Comparison of ENCODE assay signal across 11 cellular contexts in the genomic region with DNA sequence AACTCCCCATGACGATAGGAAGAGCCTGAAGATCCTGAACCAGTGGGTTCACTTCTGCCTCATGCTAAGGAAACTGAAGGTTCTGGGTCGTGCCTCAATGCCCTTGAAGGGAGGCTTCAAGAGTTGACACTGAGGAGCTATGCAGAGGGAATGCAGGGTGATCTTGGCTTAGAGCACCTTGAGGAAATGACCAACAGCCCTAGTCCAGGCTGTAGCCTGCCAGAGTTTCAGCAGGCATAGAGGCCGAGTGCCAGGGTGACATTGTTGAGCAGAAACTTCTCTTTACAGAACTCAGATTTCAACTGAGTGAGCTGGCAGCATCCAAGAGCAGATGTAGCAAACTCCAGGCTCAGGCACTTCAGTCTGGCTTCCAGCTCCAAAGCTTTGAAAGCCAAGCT. TPM values are rescaled to one million over a fixed set of nuclear protein-coding genes. Genes with fewer than 3 reads are reported as not detected.
DNase-seq lines count a peak whose midpoint lies in the region; ATAC-seq, FAIRE-seq and TF ChIP-seq lines count a peak whose summit lies in the region.
"Had no signal": no experiment of that assay in that cellular context is flagged by ENCODE, and none has a peak within 500 bp of the region (broad histone marks: within the 10 kb centered on the region; RNA-seq: fewer than 3 reads in every experiment).

No MANE protein-coding gene starts in this region.

- ATAC-seq in body of pancreas (peak; percentile 66), PC-3 (no peak)
- ATAC-seq in effector memory CD8-positive, alpha-beta T cell (replicated peaks) = no peak

- H3K27ac ChIP-seq in GM23248 = peak overlapping the region; percentile 49
- peak overlapping the region; percentile 66 to 95 (median 80) for H3K27ac ChIP-seq in body of pancreas
- peak overlapping the region; percentile 58 to 67 for H3K27ac ChIP-seq in kidney (ENCODE audit: low read depth in 2 of 2, low read length in 2 of 2)
- no peak overlapping the region for H3K27ac ChIP-seq in PC-3 (ENCODE audit: low read length)

- H3K36me3 Mint-ChIP-seq in effector memory CD8-positive, alpha-beta T cell (ENCODE audit: insufficient read depth) = peaks cover 4% of the 10 kb centered on the region

- peak overlapping the region; percentile 5; the same call in 1 of the 2 replicates for H3K9ac ChIP-seq in GM23248
- H3K9ac ChIP-seq in kidney (ENCODE audit: low read length in 2 of 2) = peak overlapping the region in 1 of 2 donors; percentile 29
- H3K9ac ChIP-seq in PC-3 (ENCODE audit: low read length) = no peak overlapping the region

- in situ Hi-C loops in GM23248 (cut with MboI) = no loop called here

- H3F3A ChIP-seq in GM23248 (ENCODE audit: insufficient read depth) = peaks cover 5% of the 10 kb centered on the region; the same call in 1 of the 2 replicates
- H3F3A ChIP-seq in PC-3 (ENCODE audit: low read length, unreplicated experiment) = no peaks in the 10 kb centered on the region

- H3K9me3 ChIP-seq in GM23248 (ENCODE audit: low read depth) (no peaks in the 10 kb centered on the region), body of pancreas (no peaks in the 10 kb centered on the region), kidney (ENCODE audit: control insufficient read depth in 1 of 2, low read length in 2 of 2) (no peaks in the 10 kb centered on the region), PC-3 (ENCODE audit: low read length) (no peaks in the 10 kb centered on the region)
- H3K9me3 ChIP-seq: tibial artery had no signal

- H3K4me1 ChIP-seq in GM23248 (ENCODE audit: insufficient read depth) = 0 out of 2 replicates have a peak, but pooled peaks cover 11% of the 10 kb centered on the region
- peaks cover 20% of the 10 kb centered on the region for H3K4me1 ChIP-seq in body of pancreas
- peaks cover 0 to 4% of the 10 kb centered on the region in 2 donors for H3K4me1 ChIP-seq in kidney (ENCODE audit: control insufficient read depth in 1 of 2, insufficient read depth in 1 of 2, low read depth in 1 of 2, low read length in 2 of 2)
- no peaks in the 10 kb centered on the region for H3K4me1 ChIP-seq in PC-3 (ENCODE audit: insufficient read depth, low read length)

- no peaks in the 10 kb centered on the region for H3K36me3 ChIP-seq in GM23248 (ENCODE audit: low read depth)
- no peaks in the 10 kb centered on the region for H3K36me3 ChIP-seq in body of pancreas (replicated peaks in 1 of 2; ENCODE audit: insufficient read depth in 1 of 2, low read depth in 2 of 2)
- H3K36me3 ChIP-seq in kidney (ENCODE audit: control insufficient read depth in 1 of 2, insufficient read depth in 2 of 2, low read length in 2 of 2) = no peaks in the 10 kb centered on the region
- no peaks in the 10 kb centered on the region for H3K36me3 ChIP-seq in PC-3 (ENCODE audit: low read depth, low read length)
- H3K36me3 ChIP-seq: tibial artery had no signal

- CTCF ChIA-PET in PC-3 (lab: Charles Lee) = no interaction called here

- H3K4me3 Mint-ChIP-seq in effector memory CD8-positive, alpha-beta T cell = no peak overlapping the region

- no peak for TF ChIP-seq CTCF in body of pancreas (IDR thresholded peaks at IDR 0.05)
- TF ChIP-seq CTCF in kidney (IDR thresholded peaks at IDR 0.05; ENCODE audit: borderline replicate concordance, extremely low read depth, insufficient read depth) = no peak
- no peak for TF ChIP-seq CTCF in PC-3 (conservative IDR thresholded peaks at IDR 0.05; ENCODE audit: low read depth, low read length)

- TF ChIP-seq POLR2A in body of pancreas (IDR thresholded peaks at IDR 0.05) = no peak

- H3K4me2 ChIP-seq in GM23248 (ENCODE audit: unreplicated experiment) (no peak overlapping the region), PC-3 (ENCODE audit: low read length) (no peak overlapping the region)

- H4K20me1 ChIP-seq in GM23248 (ENCODE audit: insufficient read depth) (no peaks in the 10 kb centered on the region), PC-3 (ENCODE audit: low read length) (no peaks in the 10 kb centered on the region)

- H3K27me3 Mint-ChIP-seq in effector memory CD8-positive, alpha-beta T cell = peaks cover 0 to 7% of the 10 kb centered on the region in 2 donors

- WGBS in GM23248 (ENCODE audit: low coverage in 1 of 2, low lambda C conversion rate in 2 of 2, missing lambda C conversion rate in 2 of 2), 2 experiments = 3% methylated on average over 3 of the region's 3 CpGs
- WGBS in body of pancreas, 2 donors = 5 to 11% methylated on average over 3 of the region's 3 CpGs

- H2AFZ ChIP-seq in GM23248 (0 out of 2 replicates have a peak overlapping the region, but pooled peaks have one; percentile 6), PC-3 (ENCODE audit: low read length) (no peak overlapping the region)

- POLR2A ChIA-PET in PC-3 (lab: Charles Lee; ENCODE audit: unreplicated experiment) = interaction anchor here (0.5 kb wide), 1 partner anchor 30 kb away, joined by 4 read pairs; no protein-coding TSS in a partner anchor

- DNase-seq in GM23248 (peak; percentile 85), body of pancreas (peak; percentile 51 to 63 (median 53)), kidney (no peak), renal cortical epithelial cell (ENCODE audit: low read depth) (peak; percentile 34), SKM-1 treated with dmso at 0.1 percent for 144 hours (lab: John Stamatoyannopoulos, UW; ENCODE audit: unreplicated experiment) (no peak), PC-3 (no peak), KG1 (lab: John Stamatoyannopoulos, UW) (no peak)
- DNase-seq in effector memory CD8-positive, alpha-beta T cell = no peak
- DNase-seq: activated CD8-positive, alpha-beta memory T cell treated with anti-CD3 and anti-CD28 coated beads, Interleukin-2, amount 50 U/mL, for 48 hours had no signal

- no peaks in the 10 kb centered on the region for H3K9me3 Mint-ChIP-seq in effector memory CD8-positive, alpha-beta T cell

- intact Hi-C loops in body of pancreas (cut with DNase I) (no loop called here), kidney (cut with DNase I) (no loop called here), PC-3 (cut with micrococcal nuclease) (no loop called here)

- no TSS peak for BruUV-seq in PC-3 (replicated peaks; lab: Mats Ljungman, UMichigan)

- H3K79me2 ChIP-seq in GM23248 (ENCODE audit: insufficient read depth) (no peaks in the 10 kb centered on the region), PC-3 (ENCODE audit: low read length) (no peaks in the 10 kb centered on the region)

- H3K4me1 Mint-ChIP-seq in effector memory CD8-positive, alpha-beta T cell (ENCODE audit: low read depth in 2 of 2) = no peaks in the 10 kb centered on the region

- no peaks in the 10 kb centered on the region for H3K27me3 ChIP-seq in GM23248 (replicated peaks; ENCODE audit: insufficient read depth)
- no peaks in the 10 kb centered on the region for H3K27me3 ChIP-seq in body of pancreas
- no peaks in the 10 kb centered on the region for H3K27me3 ChIP-seq in PC-3 (ENCODE audit: low read length)
- H3K27me3 ChIP-seq: tibial artery had no signal

- no peak for FAIRE-seq in kidney (lab: Jason Lieb, UNC)
- FAIRE-seq: GM12891 had no signal

- H3K4me3 ChIP-seq in GM23248 = no peak overlapping the region
- no peak overlapping the region for H3K4me3 ChIP-seq in body of pancreas
- H3K4me3 ChIP-seq in kidney (ENCODE audit: low read length in 2 of 2) = peak overlapping the region; percentile 2 to 39
- no peak overlapping the region for H3K4me3 ChIP-seq in PC-3 (ENCODE audit: low read length)
- H3K4me3 ChIP-seq: tibial artery had no signal

- H3K9me2 ChIP-seq in GM23248 (ENCODE audit: insufficient read depth) = no peaks in the 10 kb centered on the region
- H3K9me2 ChIP-seq in PC-3 (replicated peaks; ENCODE audit: low read length) = no peaks in the 10 kb centered on the region

- no peak overlapping the region for H3K27ac Mint-ChIP-seq in effector memory CD8-positive, alpha-beta T cell

RNA-seq across cellular contexts. Expression of gene CAPRIN1, which starts 23.1 kb away (rescaled TPM):
- 176 and 181 TPM in 2 replicates for total RNA-seq in GM23248 (2014; rRNA removed; shearing (Covaris generic))
- polyA plus RNA-seq in GM23248 (2016; fragmentation: Nextera tagmentation; extraction: Ambion mirVana) (127 TPM in 2 replicates), kidney (ENCODE audit: insufficient read depth, low read depth, low replicate concordance) (83.3 TPM)
- total RNA-seq in body of pancreas (100 to 1,000 TPM in 1 of 2 donors, 10 to 100 TPM in 1; 90.0 to 165 TPM), kidney (174 TPM), renal cortical epithelial cell (193 and 362 TPM in 2 replicates), PC-3 (2014; rRNA removed) (224 and 258 TPM in 2 replicates)

Comparison
In these comparisons a context has a peak if more than half of its experiments do, and no peak if none do; other contexts are left out.
1. DNase-seq: peak in GM23248 (single experiment), body of pancreas (4 of 4) and renal cortical epithelial cell (single experiment); none in kidney (single experiment), SKM-1 treated with dmso at 0.1 percent for 144 hours (single experiment), effector memory CD8-positive, alpha-beta T cell (0 of 3), PC-3 (single experiment) and KG1 (single experiment).
2. H3K4me3 ChIP-seq: peak in kidney (2 of 2); none in GM23248 (single experiment), body of pancreas (0 of 2) and PC-3 (single experiment).